In genomic region chr18:1394426-1394825, GRCh38 we compare ENCODE assay signal across 27 cellular contexts.
"Had no signal": no experiment of that assay in that cellular context is flagged by ENCODE, and none has a peak within 500 bp of the region (broad histone marks: within the 10 kb centered on the region; RNA-seq: fewer than 3 reads in every experiment).

No MANE protein-coding gene starts in this region.

- H3K79me2 ChIP-seq: parathyroid adenoma had no signal

- ATAC-seq: natural killer cell; psoas muscle; right cardiac atrium; right lobe of liver; stimulated activated effector memory CD8-positive, alpha-beta T cell treated with anti-CD3 and anti-CD28 coated beads, Interleukin-12 subunit alpha, Interleukin-12 subunit beta, amount 100 ng/mL, for 72 hours; stimulated activated naive B cell treated with anti-CD40 and anti-IgM and Interleukin-4, amounts not matched to agents 10 μg/mL and 1 μg/mL and 100 μg/mL, for 72 hours had no signal

- H3K27ac Mint-ChIP-seq: natural killer cell; nephron; neural progenitor cell; progenitor cell of endocrine pancreas; stimulated activated effector memory CD8-positive, alpha-beta T cell treated with anti-CD3 and anti-CD28 coated beads, Interleukin-12 subunit alpha, Interleukin-12 subunit beta, amount 100 ng/mL, for 72 hours; stimulated activated naive B cell treated with anti-CD40 and anti-IgM and Interleukin-4, amounts not matched to agents 10 μg/mL and 1 μg/mL and 100 μg/mL, for 72 hours; stimulated activated naive CD8-positive, alpha-beta T cell treated with anti-CD3 and anti-CD28 coated beads, Interleukin-15, Interleukin-2, amounts not matched to agents 100 ng/mL and 50 ng/mL, for 24 hours had no signal

- H3K9me3 Mint-ChIP-seq: nephron, neural progenitor cell had no signal

- H3K27me3 Mint-ChIP-seq: stimulated activated naive B cell treated with anti-CD40 and anti-IgM and Interleukin-4, amounts not matched to agents 10 μg/mL and 1 μg/mL and 100 μg/mL, for 72 hours; stimulated activated naive CD8-positive, alpha-beta T cell treated with anti-CD3 and anti-CD28 coated beads, Interleukin-15, Interleukin-2, amounts not matched to agents 100 ng/mL and 50 ng/mL, for 24 hours had no signal

- H3K4me3 ChIP-seq: neural progenitor cell, ovary, psoas muscle, right lobe of liver, sigmoid colon, stomach, thoracic aorta, thyroid gland, tibial nerve, upper lobe of left lung, vagina had no signal

- H3K4me1 ChIP-seq: neural progenitor cell, parathyroid adenoma, psoas muscle, sigmoid colon, stomach, thyroid gland, tibial nerve, upper lobe of left lung, vagina had no signal

- DNase-seq: natural killer cell; occipital lobe; ovary; posterior cingulate gyrus; psoas muscle; right cardiac atrium; right lobe of liver; sigmoid colon; small intestine; stimulated activated CD4-positive, alpha-beta T cell treated with anti-CD3 and anti-CD28 coated beads, Interleukin-15, amount 100 ng/mL, for 24 hours; stimulated activated CD4-positive, alpha-beta T cell treated with anti-CD3 and anti-CD28 coated beads, Interleukin-2, amount 100 ng/mL, for 24 hours; stimulated activated CD4-positive, alpha-beta T cell treated with anti-CD3 and anti-CD28 coated beads, Interleukin-2, amount 100 ng/mL, for 48 hours; stimulated activated CD4-positive, alpha-beta T cell treated with anti-CD3 and anti-CD28 coated beads, Interleukin-4, amount 100 ng/mL, for 24 hours; stimulated activated naive B cell treated with anti-CD40 and anti-IgM and Interleukin-4, amounts not matched to agents 10 μg/mL and 1 μg/mL and 100 μg/mL, for 72 hours; stimulated activated naive CD4-positive, alpha-beta T cell treated with Interleukin-2 at 50 U/mL for 16 hours; stomach; thyroid gland; upper lobe of left lung had no signal

- H3K9ac ChIP-seq: neural progenitor cell, parathyroid adenoma had no signal

- H3K27ac ChIP-seq: neural progenitor cell, ovary, parathyroid adenoma, psoas muscle, right lobe of liver, sigmoid colon, stomach, thoracic aorta, thyroid gland, tibial nerve, upper lobe of left lung, vagina had no signal

- H3K4me3 Mint-ChIP-seq: natural killer cell; nephron; neural progenitor cell; stimulated activated effector memory CD8-positive, alpha-beta T cell treated with anti-CD3 and anti-CD28 coated beads, Interleukin-12 subunit alpha, Interleukin-12 subunit beta, amount 100 ng/mL, for 72 hours; stimulated activated naive B cell treated with anti-CD40 and anti-IgM and Interleukin-4, amounts not matched to agents 10 μg/mL and 1 μg/mL and 100 μg/mL, for 72 hours; stimulated activated naive CD8-positive, alpha-beta T cell treated with anti-CD3 and anti-CD28 coated beads, Interleukin-15, Interleukin-2, amounts not matched to agents 100 ng/mL and 50 ng/mL, for 24 hours had no signal

- H3K36me3 Mint-ChIP-seq: natural killer cell; neural progenitor cell; stimulated activated effector memory CD8-positive, alpha-beta T cell treated with anti-CD3 and anti-CD28 coated beads, Interleukin-12 subunit alpha, Interleukin-12 subunit beta, amount 100 ng/mL, for 72 hours; stimulated activated naive B cell treated with anti-CD40 and anti-IgM and Interleukin-4, amounts not matched to agents 10 μg/mL and 1 μg/mL and 100 μg/mL, for 72 hours had no signal

- H3K9me3 ChIP-seq: ovary, psoas muscle, right lobe of liver, sigmoid colon, thoracic aorta, thyroid gland, tibial nerve, upper lobe of left lung, vagina had no signal

- H3K4me1 Mint-ChIP-seq: natural killer cell; nephron; neural progenitor cell; stimulated activated effector memory CD8-positive, alpha-beta T cell treated with anti-CD3 and anti-CD28 coated beads, Interleukin-12 subunit alpha, Interleukin-12 subunit beta, amount 100 ng/mL, for 72 hours; stimulated activated naive B cell treated with anti-CD40 and anti-IgM and Interleukin-4, amounts not matched to agents 10 μg/mL and 1 μg/mL and 100 μg/mL, for 72 hours had no signal

- H3K4me2 ChIP-seq: neural progenitor cell had no signal

- H2AFZ ChIP-seq: neural progenitor cell, parathyroid adenoma had no signal

- H3K36me3 ChIP-seq: neural progenitor cell, ovary, right lobe of liver, sigmoid colon, stomach, thoracic aorta, thyroid gland, tibial nerve, upper lobe of left lung, vagina had no signal

- H3K27me3 ChIP-seq: neural progenitor cell, ovary, right lobe of liver, sigmoid colon, stomach, thyroid gland, tibial nerve, upper lobe of left lung, vagina had no signal
